In genomic region chr11:120310875-120311274, GRCh38 we compare ENCODE assay signal across 17 cellular contexts. TPM values are rescaled to one million over a fixed set of nuclear protein-coding genes. Genes with fewer than 3 reads are reported as not detected.
DNase-seq lines count a peak whose midpoint lies in the region; ATAC-seq and TF ChIP-seq lines count a peak whose summit lies in the region.
"Had no signal": no experiment of that assay in that cellular context is flagged by ENCODE, and none has a peak within 500 bp of the region (broad histone marks: within the 10 kb centered on the region; RNA-seq: fewer than 3 reads in every experiment).

No MANE protein-coding gene starts in this region.

- H3K4me3 Mint-ChIP-seq in natural killer cell treated with Interleukin-12 subunit alpha and Interleukin-12 subunit beta and Interleukin-15 and Interleukin-18, amount 100 ng/mL, for 72 hours: no peak overlapping the region
- H3K4me3 Mint-ChIP-seq in natural killer cell: no peak overlapping the region
- H3K4me3 Mint-ChIP-seq: CD8-positive, alpha-beta T cell had no signal

- no peaks in the 10 kb centered on the region for H3K36me3 Mint-ChIP-seq in natural killer cell treated with Interleukin-12 subunit alpha and Interleukin-12 subunit beta and Interleukin-15 and Interleukin-18, amount 100 ng/mL, for 72 hours
- H3K36me3 Mint-ChIP-seq in natural killer cell: no peaks in the 10 kb centered on the region
- H3K36me3 Mint-ChIP-seq: CD8-positive, alpha-beta T cell had no signal

- no peaks in the 10 kb centered on the region for H3K9me3 ChIP-seq in body of pancreas
- H3K9me3 ChIP-seq: BLaER1, MG63 had no signal

- H3K27me3 ChIP-seq in body of pancreas: no peaks in the 10 kb centered on the region
- H3K27me3 ChIP-seq: BLaER1, MG63 had no signal

- ATAC-seq in natural killer cell treated with Interleukin-12 subunit alpha and Interleukin-12 subunit beta and Interleukin-15 and Interleukin-18, amount 100 ng/mL, for 72 hours: no peak
- ATAC-seq in natural killer cell: no peak
- ATAC-seq in body of pancreas: peak; percentile 24
- no peak for ATAC-seq in GM18502 (IDR thresholded peaks at IDR 0.05; ENCODE audit: poor library complexity, unreplicated experiment)
- ATAC-seq: CD8-positive, alpha-beta T cell had no signal

- H3K36me3 ChIP-seq in body of pancreas (replicated peaks in 1 of 2; ENCODE audit: insufficient read depth in 1 of 2, low read depth in 2 of 2): no peaks in the 10 kb centered on the region
- H3K36me3 ChIP-seq: BLaER1, MG63 had no signal

- intact Hi-C loops in natural killer cell (cut with micrococcal nuclease): no loop called here
- intact Hi-C loops in body of pancreas (cut with DNase I): no loop called here

- H3K27ac Mint-ChIP-seq in natural killer cell treated with Interleukin-12 subunit alpha and Interleukin-12 subunit beta and Interleukin-15 and Interleukin-18, amount 100 ng/mL, for 72 hours: no peak overlapping the region
- H3K27ac Mint-ChIP-seq in natural killer cell: no peak overlapping the region
- H3K27ac Mint-ChIP-seq: CD8-positive, alpha-beta T cell had no signal

- no peak overlapping the region for H3K27ac ChIP-seq in body of pancreas
- H3K27ac ChIP-seq: BLaER1 had no signal

- peaks cover 8% of the 10 kb centered on the region in 2 donors for H3K27me3 Mint-ChIP-seq in natural killer cell treated with Interleukin-12 subunit alpha and Interleukin-12 subunit beta and Interleukin-15 and Interleukin-18, amount 100 ng/mL, for 72 hours
- peaks cover 4 to 10% of the 10 kb centered on the region in 2 donors for H3K27me3 Mint-ChIP-seq in natural killer cell (ENCODE audit: low read depth in 2 of 2)

- no peaks in the 10 kb centered on the region for H3K9me3 Mint-ChIP-seq in natural killer cell treated with Interleukin-12 subunit alpha and Interleukin-12 subunit beta and Interleukin-15 and Interleukin-18, amount 100 ng/mL, for 72 hours
- H3K9me3 Mint-ChIP-seq in natural killer cell: no peaks in the 10 kb centered on the region
- H3K9me3 Mint-ChIP-seq: CD8-positive, alpha-beta T cell had no signal

- no peak for TF ChIP-seq POLR2A in body of pancreas (IDR thresholded peaks at IDR 0.05)

- no peak overlapping the region for H3K4me3 ChIP-seq in body of pancreas
- H3K4me3 ChIP-seq: BLaER1, MG63 had no signal

- H3K4me1 ChIP-seq in body of pancreas: no peaks in the 10 kb centered on the region

- H3K4me1 Mint-ChIP-seq in natural killer cell treated with Interleukin-12 subunit alpha and Interleukin-12 subunit beta and Interleukin-15 and Interleukin-18, amount 100 ng/mL, for 72 hours (ENCODE audit: low read depth in 2 of 2): no peaks in the 10 kb centered on the region
- H3K4me1 Mint-ChIP-seq in natural killer cell: no peaks in the 10 kb centered on the region

- TF ChIP-seq CTCF in natural killer cell (IDR thresholded peaks at IDR 0.05) (no peak), body of pancreas (IDR thresholded peaks at IDR 0.05) (no peak)

- DNase-seq in natural killer cell treated with Interleukin-12 subunit alpha and Interleukin-12 subunit beta and Interleukin-15 and Interleukin-18, amount 100 ng/mL, for 72 hours (ENCODE audit: low spot score): peak; percentile 13
- DNase-seq in natural killer cell: no peak
- no peak for DNase-seq in body of pancreas
- peak; percentile 53 for DNase-seq in mucosa of gallbladder (ENCODE audit: low spot score)
- DNase-seq in OCI-M2 (lab: John Stamatoyannopoulos, UW; ENCODE audit: unreplicated experiment): no peak
- DNase-seq in SIG-M5 (lab: John Stamatoyannopoulos, UW): no peak
- DNase-seq: CD8-positive, alpha-beta T cell; DMS79; MG63; NCI-H1092; NCI-H1694 treated with DMSO at 0.1 percent for 48 hours; NCI-H2107; NCI-H446 treated with DMSO at 0.1 percent for 48 hours; NCI-H82; Right ventricle myocardium superior had no signal

- WGBS in body of pancreas, 2 donors: 29 to 45% methylated on average over 3 of the region's 3 CpGs

RNA-seq across cellular contexts. Expression of gene TLCD5, which starts 14.2 kb away (rescaled TPM):
- total RNA-seq in natural killer cell treated with Interleukin-12 subunit alpha and Interleukin-12 subunit beta and Interleukin-15 and Interleukin-18, amount 100 ng/mL, for 72 hours: under 1 TPM; 0.26 to 0.33 TPM
- total RNA-seq in natural killer cell: not detected
- total RNA-seq in body of pancreas: 1 to 10 TPM; 3.0 to 3.1 TPM
- 9.8 TPM for total RNA-seq in mucosa of gallbladder

RNA-seq across cellular contexts. Expression of gene ARHGEF12, which starts 25.3 kb away (rescaled TPM):
- total RNA-seq in natural killer cell treated with Interleukin-12 subunit alpha and Interleukin-12 subunit beta and Interleukin-15 and Interleukin-18, amount 100 ng/mL, for 72 hours: 10 to 100 TPM; 27.1 to 38.2 TPM
- total RNA-seq in natural killer cell (10 to 100 TPM; 38.4 to 52.3 (median 42.1) TPM), body of pancreas (10 to 100 TPM; 46.5 to 71.1 TPM), mucosa of gallbladder (127 TPM)

Comparison
In these comparisons a context has a peak if more than half of its experiments do, and no peak if none do; other contexts are left out.
1. DNase-seq: peak in natural killer cell treated with Interleukin-12 subunit alpha and Interleukin-12 subunit beta and Interleukin-15 and Interleukin-18, amount 100 ng/mL, for 72 hours (single experiment) and mucosa of gallbladder (single experiment); none in natural killer cell (single experiment), body of pancreas (0 of 4), OCI-M2 (single experiment) and SIG-M5 (single experiment).